ENCODE assay signal across 1 cellular context in the genomic region with DNA sequence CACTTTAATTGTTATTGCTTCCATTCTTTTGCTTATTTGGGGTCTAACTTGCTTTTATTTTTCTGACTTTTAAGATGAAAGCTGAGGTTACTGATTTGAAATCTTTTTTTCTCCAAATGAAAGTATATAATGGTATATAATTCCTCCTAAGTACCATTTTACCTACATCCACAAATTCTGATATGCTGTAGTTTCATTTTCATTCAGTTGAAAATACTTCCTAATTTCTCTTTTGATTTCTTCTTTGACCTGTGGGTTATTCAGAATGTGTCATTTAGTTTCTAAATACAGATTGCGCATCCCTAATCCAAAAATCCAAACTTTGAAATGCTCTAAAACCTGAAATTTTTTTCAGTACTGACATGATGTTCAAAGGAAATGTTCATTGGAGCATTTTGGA.
TF ChIP-seq lines count a peak whose summit lies in the region.

No MANE protein-coding gene starts in this region.

TF ChIP-seq in GM23338, 12 proteins besides CTCF, POLR2A, EP300 and RAD21 (continued from another document):
- TF ChIP-seq, protein P1, sequence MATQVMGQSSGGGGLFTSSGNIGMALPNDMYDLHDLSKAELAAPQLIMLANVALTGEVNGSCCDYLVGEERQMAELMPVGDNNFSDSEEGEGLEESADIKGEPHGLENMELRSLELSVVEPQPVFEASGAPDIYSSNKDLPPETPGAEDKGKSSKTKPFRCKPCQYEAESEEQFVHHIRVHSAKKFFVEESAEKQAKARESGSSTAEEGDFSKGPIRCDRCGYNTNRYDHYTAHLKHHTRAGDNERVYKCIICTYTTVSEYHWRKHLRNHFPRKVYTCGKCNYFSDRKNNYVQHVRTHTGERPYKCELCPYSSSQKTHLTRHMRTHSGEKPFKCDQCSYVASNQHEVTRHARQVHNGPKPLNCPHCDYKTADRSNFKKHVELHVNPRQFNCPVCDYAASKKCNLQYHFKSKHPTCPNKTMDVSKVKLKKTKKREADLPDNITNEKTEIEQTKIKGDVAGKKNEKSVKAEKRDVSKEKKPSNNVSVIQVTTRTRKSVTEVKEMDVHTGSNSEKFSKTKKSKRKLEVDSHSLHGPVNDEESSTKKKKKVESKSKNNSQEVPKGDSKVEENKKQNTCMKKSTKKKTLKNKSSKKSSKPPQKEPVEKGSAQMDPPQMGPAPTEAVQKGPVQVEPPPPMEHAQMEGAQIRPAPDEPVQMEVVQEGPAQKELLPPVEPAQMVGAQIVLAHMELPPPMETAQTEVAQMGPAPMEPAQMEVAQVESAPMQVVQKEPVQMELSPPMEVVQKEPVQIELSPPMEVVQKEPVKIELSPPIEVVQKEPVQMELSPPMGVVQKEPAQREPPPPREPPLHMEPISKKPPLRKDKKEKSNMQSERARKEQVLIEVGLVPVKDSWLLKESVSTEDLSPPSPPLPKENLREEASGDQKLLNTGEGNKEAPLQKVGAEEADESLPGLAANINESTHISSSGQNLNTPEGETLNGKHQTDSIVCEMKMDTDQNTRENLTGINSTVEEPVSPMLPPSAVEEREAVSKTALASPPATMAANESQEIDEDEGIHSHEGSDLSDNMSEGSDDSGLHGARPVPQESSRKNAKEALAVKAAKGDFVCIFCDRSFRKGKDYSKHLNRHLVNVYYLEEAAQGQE (IDR thresholded peaks at IDR 0.05; ENCODE audit: unreplicated experiment): no peak
- no peak for TF ChIP-seq CREB1 (CRISPR knock-in tag; IDR thresholded peaks at IDR 0.05; ENCODE audit: low read depth)
- no peak for TF ChIP-seq ZNF462 (CRISPR knock-in tag; IDR thresholded peaks at IDR 0.05)
- no peak for TF ChIP-seq POLR2AphosphoS5 (IDR thresholded peaks at IDR 0.05; ENCODE audit: low read depth)
- TF ChIP-seq ZNF114 (CRISPR knock-in tag; IDR thresholded peaks at IDR 0.05): no peak
- no peak for TF ChIP-seq STAT1 (IDR thresholded peaks at IDR 0.05; ENCODE audit: unreplicated experiment)
- no peak for TF ChIP-seq JUNB (IDR thresholded peaks at IDR 0.05; ENCODE audit: unreplicated experiment)
- no peak for TF ChIP-seq ETS1 (IDR thresholded peaks at IDR 0.05)
- no peak for TF ChIP-seq NANOG (IDR thresholded peaks at IDR 0.05; ENCODE audit: borderline replicate concordance)
